In genomic region chr6:50128420-50129005, GRCh38 we compare ENCODE assay signal across 9 cellular contexts.
A peak's percentile ranks its signal among the peaks of the same experiment; 100 is the strongest.
DNase-seq lines count a peak whose midpoint lies in the region; ATAC-seq, FAIRE-seq and TF ChIP-seq lines count a peak whose summit lies in the region.
"Had no signal": no experiment of that assay in that cellular context is flagged by ENCODE, and none has a peak within 500 bp of the region (broad histone marks: within the 10 kb centered on the region; RNA-seq: fewer than 3 reads in every experiment).

No MANE protein-coding gene starts in this region.

- FAIRE-seq in frontal cortex (lab: Jason Lieb, UNC) = peak; percentile 98

- H3K4me3 ChIP-seq in A673 (ENCODE audit: low read depth, low read length, poor library complexity, severe bottlenecking) (no peak overlapping the region), esophagus squamous epithelium (no peak overlapping the region)

- H3K36me3 Mint-ChIP-seq in activated T-helper 2 cell treated with anti-CD3 and anti-CD28 coated beads, Interferon-gamma antibody, Interleukin-2, Interleukin-4, amounts not matched to agents 10 μg/mL and 5 μg/mL and 100 μg/mL, durations not matched to agents 14 hours and 24 hours and 36 hours (ENCODE audit: low read depth) = no peaks in the 10 kb centered on the region
- no peaks in the 10 kb centered on the region for H3K36me3 Mint-ChIP-seq in natural killer cell treated with Interleukin-12 subunit alpha and Interleukin-12 subunit beta and Interleukin-15 and Interleukin-18, amount 100 ng/mL, for 72 hours

- H3K27ac ChIP-seq in A673 (ENCODE audit: low read depth, low read length, poor library complexity, severe bottlenecking) (no peak overlapping the region), RWPE1 (no peak overlapping the region), esophagus squamous epithelium (no peak overlapping the region)

- TF ChIP-seq CTCF in A673 (conservative IDR thresholded peaks at IDR 0.05; ENCODE audit: low read depth, low read length) (peak; percentile 65), RWPE1 (conservative IDR thresholded peaks at IDR 0.05; ENCODE audit: low read depth) (peak; percentile 40), esophagus squamous epithelium (IDR thresholded peaks at IDR 0.05) (peak in 3 of 6 experiments; percentile 31 to 43 (median 34))

- DNase-seq in A673 (ENCODE audit: low spot score) (peak; percentile 19), RWPE1 (ENCODE audit: low spot score) (no peak), frontal cortex (ENCODE audit: low spot score in 2 of 2) (no peak), esophagus squamous epithelium (lab: John Stamatoyannopoulos, UW) (no peak)
- DNase-seq in activated T-helper 2 cell treated with anti-CD3 and anti-CD28 coated beads, Interferon-gamma antibody, Interleukin-2, Interleukin-4, amounts not matched to agents 10 μg/mL and 5 μg/mL and 100 μg/mL, durations not matched to agents 14 hours and 24 hours and 36 hours (ENCODE audit: low spot score) = no peak
- DNase-seq in natural killer cell treated with Interleukin-12 subunit alpha and Interleukin-12 subunit beta and Interleukin-15 and Interleukin-18, amount 100 ng/mL, for 72 hours (ENCODE audit: low spot score) = no peak
- DNase-seq: activated CD4-positive, alpha-beta T cell treated with anti-CD3 and anti-CD28 coated beads, Interleukin-2, amount 10 ng/mL, durations not matched to agents 7 days and 5 days had no signal

- no peaks in the 10 kb centered on the region for H3K4me1 ChIP-seq in A673 (ENCODE audit: insufficient read depth, low read length, poor library complexity, severe bottlenecking)
- no peaks in the 10 kb centered on the region for H3K4me1 ChIP-seq in esophagus squamous epithelium

- POLR2A ChIA-PET in A673 (lab: Charles Lee; ENCODE audit: low non-redundant PET) = no interaction called here
- POLR2A ChIA-PET in RWPE1 (lab: Yijun Ruan, JAX; ENCODE audit: low non-redundant PET) = no interaction called here

- H3K9me3 ChIP-seq in A673 (ENCODE audit: low read depth, low read length, poor library complexity, severe bottlenecking) (no peaks in the 10 kb centered on the region), esophagus squamous epithelium (no peaks in the 10 kb centered on the region)

- intact Hi-C loops in A673 (cut with micrococcal nuclease; ENCODE audit: unreplicated experiment) (loop anchor here (1.0 to 5.0 kb wide), 2 partner anchors 474 to 664 kb away; no protein-coding TSS in a partner anchor), esophagus squamous epithelium (cut with DNase I) (no loop called here)
- intact Hi-C loops in activated T-helper 2 cell treated with anti-CD3 and anti-CD28 coated beads, Interferon-gamma antibody, Interleukin-2, Interleukin-4, amounts not matched to agents 10 μg/mL and 5 μg/mL and 100 μg/mL, durations not matched to agents 14 hours and 24 hours and 36 hours (cut with micrococcal nuclease) = loop anchor here (5.0 kb wide), 2 partner anchors 474 to 664 kb away; no protein-coding TSS in a partner anchor

- WGBS in esophagus squamous epithelium, 2 donors = 0 to 1% methylated on average over 2 of the region's 2 CpGs

- no peaks in the 10 kb centered on the region for H3K36me3 ChIP-seq in A673 (ENCODE audit: insufficient read depth, low read length, poor library complexity, severe bottlenecking)
- H3K36me3 ChIP-seq in esophagus squamous epithelium = no peaks in the 10 kb centered on the region

- BruUV-seq in A673 (replicated peaks; lab: Mats Ljungman, UMichigan) = no TSS peak

- CTCF ChIA-PET in A673 (lab: Charles Lee) = interaction anchor here (0.6 kb wide), 1 partner anchor 472 kb away, joined by 3 read pairs; no protein-coding TSS in a partner anchor
- CTCF ChIA-PET in RWPE1 (lab: Yijun Ruan, JAX) = interaction anchor here (0.6 to 1.1 kb wide), 3 partner anchors 118 to 667 kb away, joined by 3 read pairs; no protein-coding TSS in a partner anchor

- H3K27ac Mint-ChIP-seq in activated T-helper 2 cell treated with anti-CD3 and anti-CD28 coated beads, Interferon-gamma antibody, Interleukin-2, Interleukin-4, amounts not matched to agents 10 μg/mL and 5 μg/mL and 100 μg/mL, durations not matched to agents 14 hours and 24 hours and 36 hours = no peak overlapping the region
- H3K27ac Mint-ChIP-seq in natural killer cell treated with Interleukin-12 subunit alpha and Interleukin-12 subunit beta and Interleukin-15 and Interleukin-18, amount 100 ng/mL, for 72 hours = no peak overlapping the region
- H3K27ac Mint-ChIP-seq: activated CD4-positive, alpha-beta T cell treated with anti-CD3 and anti-CD28 coated beads, Interleukin-2, amount 10 ng/mL, durations not matched to agents 7 days and 5 days had no signal

- ATAC-seq in GM18861 (IDR thresholded peaks at IDR 0.05; ENCODE audit: unreplicated experiment) (peak; percentile 52), HG03378 (IDR thresholded peaks at IDR 0.05; ENCODE audit: unreplicated experiment) (no peak)
- ATAC-seq in natural killer cell treated with Interleukin-12 subunit alpha and Interleukin-12 subunit beta and Interleukin-15 and Interleukin-18, amount 100 ng/mL, for 72 hours = no peak

- TF ChIP-seq POLR2A in esophagus squamous epithelium (IDR thresholded peaks at IDR 0.05) = no peak

- no peak overlapping the region for H3K4me3 Mint-ChIP-seq in activated T-helper 2 cell treated with anti-CD3 and anti-CD28 coated beads, Interferon-gamma antibody, Interleukin-2, Interleukin-4, amounts not matched to agents 10 μg/mL and 5 μg/mL and 100 μg/mL, durations not matched to agents 14 hours and 24 hours and 36 hours (ENCODE audit: low read depth)
- H3K4me3 Mint-ChIP-seq in natural killer cell treated with Interleukin-12 subunit alpha and Interleukin-12 subunit beta and Interleukin-15 and Interleukin-18, amount 100 ng/mL, for 72 hours = no peak overlapping the region
- H3K4me3 Mint-ChIP-seq: activated CD4-positive, alpha-beta T cell treated with anti-CD3 and anti-CD28 coated beads, Interleukin-2, amount 10 ng/mL, durations not matched to agents 7 days and 5 days had no signal

- no peaks in the 10 kb centered on the region for H3K9me3 Mint-ChIP-seq in activated T-helper 2 cell treated with anti-CD3 and anti-CD28 coated beads, Interferon-gamma antibody, Interleukin-2, Interleukin-4, amounts not matched to agents 10 μg/mL and 5 μg/mL and 100 μg/mL, durations not matched to agents 14 hours and 24 hours and 36 hours
- no peaks in the 10 kb centered on the region for H3K9me3 Mint-ChIP-seq in natural killer cell treated with Interleukin-12 subunit alpha and Interleukin-12 subunit beta and Interleukin-15 and Interleukin-18, amount 100 ng/mL, for 72 hours
- H3K9me3 Mint-ChIP-seq: activated CD4-positive, alpha-beta T cell treated with anti-CD3 and anti-CD28 coated beads, Interleukin-2, amount 10 ng/mL, durations not matched to agents 7 days and 5 days had no signal

- H3K27me3 Mint-ChIP-seq in activated T-helper 2 cell treated with anti-CD3 and anti-CD28 coated beads, Interferon-gamma antibody, Interleukin-2, Interleukin-4, amounts not matched to agents 10 μg/mL and 5 μg/mL and 100 μg/mL, durations not matched to agents 14 hours and 24 hours and 36 hours (ENCODE audit: low read depth) = no peaks in the 10 kb centered on the region
- no peaks in the 10 kb centered on the region for H3K27me3 Mint-ChIP-seq in natural killer cell treated with Interleukin-12 subunit alpha and Interleukin-12 subunit beta and Interleukin-15 and Interleukin-18, amount 100 ng/mL, for 72 hours
- H3K27me3 Mint-ChIP-seq: activated CD4-positive, alpha-beta T cell treated with anti-CD3 and anti-CD28 coated beads, Interleukin-2, amount 10 ng/mL, durations not matched to agents 7 days and 5 days had no signal

- peaks cover 25% of the 10 kb centered on the region for H3K27me3 ChIP-seq in A673 (replicated peaks; ENCODE audit: insufficient read depth, low read depth, low read length, poor library complexity)
- peaks cover 0 to 4% (median 0%) of the 10 kb centered on the region in 4 donors for H3K27me3 ChIP-seq in esophagus squamous epithelium

- no peaks in the 10 kb centered on the region for H3K4me1 Mint-ChIP-seq in activated T-helper 2 cell treated with anti-CD3 and anti-CD28 coated beads, Interferon-gamma antibody, Interleukin-2, Interleukin-4, amounts not matched to agents 10 μg/mL and 5 μg/mL and 100 μg/mL, durations not matched to agents 14 hours and 24 hours and 36 hours (ENCODE audit: low read depth)
- H3K4me1 Mint-ChIP-seq in natural killer cell treated with Interleukin-12 subunit alpha and Interleukin-12 subunit beta and Interleukin-15 and Interleukin-18, amount 100 ng/mL, for 72 hours (ENCODE audit: low read depth in 2 of 2) = no peaks in the 10 kb centered on the region
- H3K4me1 Mint-ChIP-seq: activated CD4-positive, alpha-beta T cell treated with anti-CD3 and anti-CD28 coated beads, Interleukin-2, amount 10 ng/mL, durations not matched to agents 7 days and 5 days had no signal
